ENCODE assay signal across 2 cellular contexts in the genomic region with DNA sequence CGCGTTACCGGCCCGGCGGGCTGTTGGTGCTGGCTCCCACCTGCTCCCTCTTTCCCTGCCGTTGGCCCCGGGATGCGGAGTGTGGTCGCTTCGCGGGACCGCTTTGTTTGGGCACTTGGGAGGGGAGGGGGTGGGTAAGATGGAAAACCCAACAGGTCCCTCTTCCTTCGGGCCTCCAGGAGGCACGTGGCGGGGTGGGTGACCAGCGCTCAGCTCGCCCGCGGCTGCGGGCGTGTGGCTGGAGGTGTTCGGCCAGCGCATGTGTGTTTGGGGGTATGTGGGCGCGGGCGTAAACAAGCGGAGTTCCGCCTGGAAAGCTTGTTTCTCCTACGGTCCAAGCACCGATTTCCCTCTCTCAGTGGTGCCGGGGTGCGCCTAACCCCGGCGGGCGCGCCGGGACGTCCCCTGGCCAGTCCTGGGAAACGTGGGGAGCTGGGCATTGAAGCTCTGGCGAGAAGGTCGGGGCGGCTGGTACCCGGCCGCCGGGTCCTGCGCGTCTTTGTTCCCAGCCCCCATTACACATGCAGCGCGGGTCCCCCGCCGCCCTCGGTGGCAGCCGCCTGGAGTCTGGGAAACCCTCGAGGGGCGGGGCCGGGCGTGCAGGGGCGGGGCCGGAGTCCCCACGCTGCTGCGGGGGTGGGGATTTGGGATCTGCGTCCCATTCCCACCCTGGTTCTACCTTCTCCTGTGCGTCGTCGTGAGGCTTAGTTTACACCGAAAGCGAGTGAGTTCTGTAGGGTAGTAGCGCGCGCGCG.
TF ChIP-seq lines count a peak whose summit lies in the region.

No MANE protein-coding gene starts in this region.

TF ChIP-seq in A549, 52 proteins besides CTCF, POLR2A, EP300 and RAD21:
- TF ChIP-seq HOXB5 (CRISPR knock-in tag; IDR thresholded peaks at IDR 0.05) (no peak), ESRRA (IDR thresholded peaks at IDR 0.05; ENCODE audit: borderline replicate concordance, low read length) (no peak), SREBF2 (IDR thresholded peaks at IDR 0.05) (no peak), TP53 (CRISPR knock-in tag; IDR thresholded peaks at IDR 0.05) (no peak), JUN (IDR thresholded peaks at IDR 0.05) (peak in 1 of 2 experiments; percentile 26; a peak in 1 of 5 replicates), NR3C1 (IDR thresholded peaks at IDR 0.05) (no peak), FOSB (CRISPR knock-in tag; IDR thresholded peaks at IDR 0.05) (no peak)
- TF ChIP-seq, protein P1, sequence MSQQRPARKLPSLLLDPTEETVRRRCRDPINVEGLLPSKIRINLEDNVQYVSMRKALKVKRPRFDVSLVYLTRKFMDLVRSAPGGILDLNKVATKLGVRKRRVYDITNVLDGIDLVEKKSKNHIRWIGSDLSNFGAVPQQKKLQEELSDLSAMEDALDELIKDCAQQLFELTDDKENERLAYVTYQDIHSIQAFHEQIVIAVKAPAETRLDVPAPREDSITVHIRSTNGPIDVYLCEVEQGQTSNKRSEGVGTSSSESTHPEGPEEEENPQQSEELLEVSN (IDR thresholded peaks at IDR 0.05; ENCODE audit: borderline replicate concordance, low read depth) = peak; percentile 81
- TF ChIP-seq, protein P2, sequence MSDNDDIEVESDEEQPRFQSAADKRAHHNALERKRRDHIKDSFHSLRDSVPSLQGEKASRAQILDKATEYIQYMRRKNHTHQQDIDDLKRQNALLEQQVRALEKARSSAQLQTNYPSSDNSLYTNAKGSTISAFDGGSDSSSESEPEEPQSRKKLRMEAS (IDR thresholded peaks at IDR 0.05) = peak; percentile 90
TF ChIP-seq in A549: peak in this region for 3.

TF ChIP-seq in IMR-90, 13 proteins besides CTCF, POLR2A, EP300 and RAD21:
- TF ChIP-seq BHLHE40 (IDR thresholded peaks at IDR 0.05; ENCODE audit: low read depth, low read length) = peak; percentile 18; the same call in 1 of the 2 replicates
- TF ChIP-seq MXI1 (IDR thresholded peaks at IDR 0.05; ENCODE audit: borderline replicate concordance, low read depth, low read length) = peak; percentile 65; the same call in 1 of the 2 replicates
- no peak for TF ChIP-seq RCOR1 (IDR thresholded peaks at IDR 0.05; ENCODE audit: insufficient replicate concordance, low read length)
